ENCODE assay signal across 11 cellular contexts in the genomic region with DNA sequence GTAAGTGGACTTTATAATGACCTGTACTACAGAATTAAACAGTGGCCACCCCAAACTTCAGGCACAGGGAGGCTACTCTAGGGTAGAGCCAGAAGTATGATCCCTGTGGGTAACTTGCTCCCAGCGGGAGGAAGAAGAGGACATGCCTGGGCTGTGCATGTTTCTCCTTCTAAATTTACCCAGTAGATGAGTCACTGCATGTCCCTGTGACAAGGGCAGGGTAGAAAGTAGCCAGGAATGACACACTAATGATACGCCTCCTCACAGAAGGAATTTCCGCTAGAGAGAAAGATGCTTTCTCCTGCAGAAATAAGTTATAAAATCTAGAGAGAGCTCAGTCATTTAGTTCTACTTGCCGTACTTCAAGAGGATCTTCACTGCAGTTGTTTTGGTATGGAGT. TPM values are rescaled to one million over a fixed set of nuclear protein-coding genes. Genes with fewer than 3 reads are reported as not detected.
DNase-seq lines count a peak whose midpoint lies in the region; ATAC-seq and TF ChIP-seq lines count a peak whose summit lies in the region.
"Had no signal": no experiment of that assay in that cellular context is flagged by ENCODE, and none has a peak within 500 bp of the region (broad histone marks: within the 10 kb centered on the region; RNA-seq: fewer than 3 reads in every experiment).

No MANE protein-coding gene starts in this region.

- H3K27ac ChIP-seq in breast epithelium = peak overlapping the region; percentile 65 to 79
- H3K27ac ChIP-seq: left lung, SJCRH30 had no signal

- DNase-seq in HPDE6-E6E7 (ENCODE audit: extremely low spot score) (peak; percentile 48), breast epithelium (ENCODE audit: low spot score in 2 of 2) (peak in 1 of 2 donors; percentile 30), iris pigment epithelial cell (ENCODE audit: low read depth) (peak; percentile 61), type B pancreatic cell (ENCODE audit: extremely low spot score, unreplicated experiment) (no peak), NOMO-1 treated with dmso at 0.1 percent for 144 hours (lab: John Stamatoyannopoulos, UW; ENCODE audit: unreplicated experiment) (no peak)
- DNase-seq: activated CD8-positive, alpha-beta memory T cell treated with anti-CD3 and anti-CD28 coated beads, Interleukin-2, amount 50 U/mL, for 48 hours; left lung; NCI-H2029; SJCRH30 had no signal

- H3K27me3 ChIP-seq in breast epithelium = no peaks in the 10 kb centered on the region
- H3K27me3 ChIP-seq: left lung, SJCRH30 had no signal

- TF ChIP-seq CTCF in breast epithelium (IDR thresholded peaks at IDR 0.05) = no peak
- no peak for TF ChIP-seq CTCF in type B pancreatic cell (conservative IDR thresholded peaks at IDR 0.05)

- H3K36me3 Mint-ChIP-seq in type B pancreatic cell = no peaks in the 10 kb centered on the region

- ATAC-seq in HG03521 (IDR thresholded peaks at IDR 0.05; ENCODE audit: unreplicated experiment) (no peak), HG02970 (IDR thresholded peaks at IDR 0.05; ENCODE audit: low FRiP score, unreplicated experiment) (no peak)
- ATAC-seq: left lung had no signal

- no peaks in the 10 kb centered on the region for H3K27me3 Mint-ChIP-seq in type B pancreatic cell

- peak overlapping the region; percentile 66 for H3K27ac Mint-ChIP-seq in type B pancreatic cell

- intact Hi-C loops in breast epithelium (cut with DNase I; ENCODE audit: low total_unique reads) = no loop called here

- H3K36me3 ChIP-seq in breast epithelium = no peaks in the 10 kb centered on the region

- H3K9me3 ChIP-seq in breast epithelium = peaks cover 0 to 8% of the 10 kb centered on the region in 2 donors

- H3K4me3 Mint-ChIP-seq in type B pancreatic cell = peak overlapping the region; percentile 5

- H3K4me1 ChIP-seq in breast epithelium = no peaks in the 10 kb centered on the region
- H3K4me1 ChIP-seq: left lung, SJCRH30 had no signal

- no peaks in the 10 kb centered on the region for H3K9me3 Mint-ChIP-seq in type B pancreatic cell

- H3K4me1 Mint-ChIP-seq in type B pancreatic cell (ENCODE audit: unreplicated experiment) = peaks cover 9% of the 10 kb centered on the region

- peak overlapping the region in 2 of 3 donors; percentile 3 to 20 for H3K4me3 ChIP-seq in breast epithelium
- H3K4me3 ChIP-seq: left lung, SJCRH30 had no signal

- TF ChIP-seq POLR2A in breast epithelium (IDR thresholded peaks at IDR 0.05) = no peak

RNA-seq across cellular contexts. Expression of a gene that starts 7.5 kb away (rescaled TPM):
- 10 to 100 TPM; 19.3 to 39.2 (median 27.8) TPM for total RNA-seq in breast epithelium
- total RNA-seq in type B pancreatic cell (ENCODE audit: low replicate concordance) = 9.8 and 10.1 TPM in 2 replicates

Comparison
In these comparisons a context has a peak if more than half of its experiments do, and no peak if none do; other contexts are left out.
1. DNase-seq: peak in HPDE6-E6E7 (single experiment) and iris pigment epithelial cell (single experiment); none in type B pancreatic cell (single experiment) and NOMO-1 treated with dmso at 0.1 percent for 144 hours (single experiment).